8 cellular contexts compared by ENCODE assay signal in genomic region chr4:2008921-2009650, GRCh38. TPM values are rescaled to one million over a fixed set of nuclear protein-coding genes. Genes with fewer than 3 reads are reported as not detected.
A peak's percentile ranks its signal among the peaks of the same experiment; 100 is the strongest.
DNase-seq lines count a peak whose midpoint lies in the region; ATAC-seq and TF ChIP-seq lines count a peak whose summit lies in the region.

TSS of gene NELFA (minus strand) at chr4:2008974. CDS start at chr4:2008959, 15 bp downstream.

- H3K27me3 ChIP-seq in AG04450 (ENCODE audit: control insufficient read depth, insufficient read depth, low read length) (no peaks in the 10 kb centered on the region), WERI-Rb-1 (ENCODE audit: insufficient read depth, low read depth, severe bottlenecking) (no peaks in the 10 kb centered on the region), breast epithelium (no peaks in the 10 kb centered on the region), iPS-20b (ENCODE audit: insufficient read depth, low read length) (no peaks in the 10 kb centered on the region; the same call in 1 of the 2 replicates)

- intact Hi-C loops in breast epithelium (cut with DNase I; ENCODE audit: low total_unique reads) = no loop called here

- H3K4me3 ChIP-seq in AG04450 (ENCODE audit: low read depth, low read length) (peak within 1 kb of the TSS; percentile 100), WERI-Rb-1 (ENCODE audit: low read depth, low read length) (peak within 1 kb of the TSS; percentile 67), breast epithelium (peak within 1 kb of the TSS; percentile 98 to 99 (median 98)), iPS-20b (ENCODE audit: low read length) (peak within 1 kb of the TSS; percentile 93), skin epidermis (peak within 1 kb of the TSS; percentile 69 to 95 (median 92))

- TF ChIP-seq CTCF in AG04450 (IDR thresholded peaks at IDR 0.05; ENCODE audit: low read depth, low read length) (peak; percentile 31; the same call in 1 of the 2 replicates), WERI-Rb-1 (IDR thresholded peaks at IDR 0.05; ENCODE audit: low read depth, low read length) (peak; percentile 37), breast epithelium (IDR thresholded peaks at IDR 0.05) (peak; percentile 53 to 71 (median 55))

- peak within 1 kb of the TSS; percentile 87 for H3K27ac ChIP-seq in AG04450 (ENCODE audit: low read depth, low read length)
- peak within 1 kb of the TSS; percentile 99 for H3K27ac ChIP-seq in WERI-Rb-1
- peak within 1 kb of the TSS; percentile 99 for H3K27ac ChIP-seq in breast epithelium
- peak within 1 kb of the TSS; percentile 84 for H3K27ac ChIP-seq in iPS-20b (ENCODE audit: low read length)
- H3K27ac ChIP-seq in skin epidermis = peak within 1 kb of the TSS; percentile 78 to 100 (median 99)

- H3K9me3 ChIP-seq in AG04450 (ENCODE audit: control insufficient read depth, insufficient read depth, low read length) (no peaks in the 10 kb centered on the region; the same call in 1 of the 2 replicates), WERI-Rb-1 (ENCODE audit: severe bottlenecking) (no peaks in the 10 kb centered on the region), breast epithelium (no peaks in the 10 kb centered on the region), iPS-20b (ENCODE audit: insufficient read depth, low read depth, low read length) (no peaks in the 10 kb centered on the region)

- DNase-seq in AG04450 (ENCODE audit: low read depth, low spot score) (peak; percentile 76), NCI-H2196 (lab: John Stamatoyannopoulos, UW; ENCODE audit: unreplicated experiment) (peak; percentile 96), WERI-Rb-1 (peak; percentile 98), breast epithelium (ENCODE audit: low spot score in 2 of 2) (peak; percentile 93 to 94)

- H3K9ac ChIP-seq in iPS-20b (ENCODE audit: low read depth, low read length) = peak within 1 kb of the TSS; percentile 97

- POLR2A ChIA-PET in AG04450 (lab: Yijun Ruan, JAX) = interaction anchor here (0.5 to 1.4 kb wide), 2 partner anchors 51 to 301 kb away, joined by 4 read pairs; no protein-coding TSS in a partner anchor

- no peak for TF ChIP-seq POLR2A in breast epithelium (IDR thresholded peaks at IDR 0.05)

- CTCF ChIA-PET in AG04450 (lab: Charles Lee) = interaction anchor here (0.6 to 1.3 kb wide), 4 partner anchors 8 to 174 kb away, joined by 3 to 4 read pairs (median 3); no protein-coding TSS in a partner anchor

- ATAC-seq in GM18873 (IDR thresholded peaks at IDR 0.05; ENCODE audit: low FRiP score, unreplicated experiment) (peak; percentile 80), HG03135 (IDR thresholded peaks at IDR 0.05; ENCODE audit: unreplicated experiment) (peak; percentile 83)

- H3K36me3 ChIP-seq in WERI-Rb-1 = peaks cover 33% of the 10 kb centered on the region
- no peaks in the 10 kb centered on the region for H3K36me3 ChIP-seq in breast epithelium
- H3K36me3 ChIP-seq in iPS-20b (ENCODE audit: insufficient read depth, low read depth, low read length) = peaks cover 21% of the 10 kb centered on the region

- no peaks in the 10 kb centered on the region for H3K4me1 ChIP-seq in breast epithelium
- H3K4me1 ChIP-seq in iPS-20b (ENCODE audit: insufficient read depth, low read length) = peaks cover 3% of the 10 kb centered on the region; the same call in 1 of the 2 replicates

RNA-seq across cellular contexts. Expression of gene NELFA, which starts in this region (rescaled TPM):
- 9.1 and 9.3 TPM in 2 replicates for polyA plus RNA-seq in AG04450 (2011; rRNA removed)
- 6.6 and 6.8 TPM in 2 replicates for polyA minus RNA-seq in AG04450 (2011; rRNA and poly(A)+ RNA removed)
- total RNA-seq in breast epithelium = 10 to 100 TPM; 14.1 to 22.0 (median 18.4) TPM

Comparison
In these comparisons a context has a peak if more than half of its experiments do, and no peak if none do; other contexts are left out.
1. Peak in every context shown above with its lines: DNase-seq, ATAC-seq, H3K4me3 ChIP-seq and H3K27ac ChIP-seq.